13 cellular contexts compared by ENCODE assay signal in genomic region chr17:876272-876671, GRCh38.
DNase-seq lines count a peak whose midpoint lies in the region; ATAC-seq and TF ChIP-seq lines count a peak whose summit lies in the region.
"Had no signal": no experiment of that assay in that cellular context is flagged by ENCODE, and none has a peak within 500 bp of the region (broad histone marks: within the 10 kb centered on the region; RNA-seq: fewer than 3 reads in every experiment).

No MANE protein-coding gene starts in this region.

- no TSS peak for BruUV-seq in Calu3 (replicated peaks; lab: Mats Ljungman, UMichigan)

- peak; percentile 66 for DNase-seq in activated CD4-positive, alpha-beta T cell treated with anti-CD3 and anti-CD28 coated beads, Interleukin-2, amount 10 ng/mL, durations not matched to agents 7 days and 5 days
- no peak for DNase-seq in activated CD4-positive, alpha-beta T cell treated with anti-CD3 and anti-CD28 coated beads for 1 hour
- peak; percentile 70 for DNase-seq in KBM-7
- DNase-seq in UCSD-AML1 (lab: John Stamatoyannopoulos, UW; ENCODE audit: unreplicated experiment), result peak; percentile 32
- DNase-seq in naive thymus-derived CD8-positive, alpha-beta T cell, result peak in 9 of 10 donors; percentile 10 to 82 (median 69)
- DNase-seq in putamen (ENCODE audit: low spot score), result no peak
- no peak for DNase-seq in Calu3
- DNase-seq: amniotic stem cell, DMS79, NCI-H2171 had no signal

- in situ Hi-C loops in KBM-7 (cut with MboI; ENCODE audit: low pct_unique_long_range_greater_than_20kb, low sequenced_read_pairs), result no loop called here

- H3K9me3 Mint-ChIP-seq in activated CD4-positive, alpha-beta T cell treated with anti-CD3 and anti-CD28 coated beads, Interleukin-2, amount 10 ng/mL, durations not matched to agents 7 days and 5 days, result peaks cover 3% of the 10 kb centered on the region
- peaks cover 0 to 11% (median 4%) of the 10 kb centered on the region in 9 donors for H3K9me3 Mint-ChIP-seq in naive thymus-derived CD8-positive, alpha-beta T cell
- peaks cover 5% of the 10 kb centered on the region for H3K9me3 Mint-ChIP-seq in Calu3 (ENCODE audit: low read depth, unreplicated experiment)
- H3K9me3 Mint-ChIP-seq: dendritic cell treated with granulocyte-macrophage colony-stimulating factor and Interleukin-4, amounts not matched to agents 40 ng/mL and 50 ng/mL, for 4 days had no signal

- TF ChIP-seq CTCF in Calu3 (IDR thresholded peaks at IDR 0.05; ENCODE audit: unreplicated experiment), result no peak

- H3K36me3 Mint-ChIP-seq in activated CD4-positive, alpha-beta T cell treated with anti-CD3 and anti-CD28 coated beads, Interleukin-2, amount 10 ng/mL, durations not matched to agents 7 days and 5 days (ENCODE audit: low read depth), result no peaks in the 10 kb centered on the region
- H3K36me3 Mint-ChIP-seq in naive thymus-derived CD8-positive, alpha-beta T cell, result no peaks in the 10 kb centered on the region
- no peaks in the 10 kb centered on the region for H3K36me3 Mint-ChIP-seq in Calu3 (ENCODE audit: insufficient read depth, unreplicated experiment)

- ATAC-seq in naive thymus-derived CD8-positive, alpha-beta T cell, result peak; percentile 90 to 98
- no peak for ATAC-seq in GM21360 (IDR thresholded peaks at IDR 0.05; ENCODE audit: unreplicated experiment)
- ATAC-seq: A549 had no signal

- H3K4me3 Mint-ChIP-seq in activated CD4-positive, alpha-beta T cell treated with anti-CD3 and anti-CD28 coated beads, Interleukin-2, amount 10 ng/mL, durations not matched to agents 7 days and 5 days, result no peak overlapping the region
- H3K4me3 Mint-ChIP-seq in naive thymus-derived CD8-positive, alpha-beta T cell, result peak overlapping the region in 8 of 10 donors; percentile 12 to 70 (median 50)
- H3K4me3 Mint-ChIP-seq in Calu3 (ENCODE audit: low read depth, unreplicated experiment), result no peak overlapping the region
- H3K4me3 Mint-ChIP-seq: dendritic cell treated with granulocyte-macrophage colony-stimulating factor and Interleukin-4, amounts not matched to agents 40 ng/mL and 50 ng/mL, for 4 days had no signal

- intact Hi-C loops in Calu3 (cut with micrococcal nuclease; ENCODE audit: unreplicated experiment), result loop anchor here (10.0 kb wide), 1 partner anchor 109 kb away; no protein-coding TSS in a partner anchor

- H3K27ac Mint-ChIP-seq in activated CD4-positive, alpha-beta T cell treated with anti-CD3 and anti-CD28 coated beads, Interleukin-2, amount 10 ng/mL, durations not matched to agents 7 days and 5 days, result peak overlapping the region; percentile 14
- peak overlapping the region in 5 of 10 donors; percentile 34 to 72 (median 49) for H3K27ac Mint-ChIP-seq in naive thymus-derived CD8-positive, alpha-beta T cell
- no peak overlapping the region for H3K27ac Mint-ChIP-seq in Calu3 (ENCODE audit: unreplicated experiment)
- H3K27ac Mint-ChIP-seq: dendritic cell treated with granulocyte-macrophage colony-stimulating factor and Interleukin-4, amounts not matched to agents 40 ng/mL and 50 ng/mL, for 4 days had no signal

- H3K4me1 Mint-ChIP-seq in activated CD4-positive, alpha-beta T cell treated with anti-CD3 and anti-CD28 coated beads, Interleukin-2, amount 10 ng/mL, durations not matched to agents 7 days and 5 days, result peaks cover 20% of the 10 kb centered on the region
- peaks cover 15 to 27% (median 20%) of the 10 kb centered on the region in 4 donors for H3K4me1 Mint-ChIP-seq in naive thymus-derived CD8-positive, alpha-beta T cell
- H3K4me1 Mint-ChIP-seq in Calu3 (ENCODE audit: low read depth, unreplicated experiment), result no peaks in the 10 kb centered on the region

- peaks cover 10% of the 10 kb centered on the region for H3K27me3 Mint-ChIP-seq in activated CD4-positive, alpha-beta T cell treated with anti-CD3 and anti-CD28 coated beads, Interleukin-2, amount 10 ng/mL, durations not matched to agents 7 days and 5 days
- H3K27me3 Mint-ChIP-seq in naive thymus-derived CD8-positive, alpha-beta T cell, result peaks cover 12 to 27% (median 18%) of the 10 kb centered on the region in 5 donors
- peaks cover 14% of the 10 kb centered on the region for H3K27me3 Mint-ChIP-seq in Calu3 (ENCODE audit: unreplicated experiment)

- CTCF ChIA-PET in activated CD4-positive, alpha-beta T cell treated with anti-CD3 and anti-CD28 coated beads, Interleukin-2, amount 10 ng/mL, durations not matched to agents 7 days and 5 days (lab: Charles Lee), result interaction anchor here (0.7 to 1.3 kb wide), 4 partner anchors 14 to 33 kb away, joined by 3 to 4 read pairs (median 4); no protein-coding TSS in a partner anchor
- CTCF ChIA-PET in Calu3 (lab: Charles Lee), result interaction anchor here (0.7 kb wide), 1 partner anchor 9 kb away, joined by 3 read pairs; no protein-coding TSS in a partner anchor

- POLR2A ChIA-PET in activated CD4-positive, alpha-beta T cell treated with anti-CD3 and anti-CD28 coated beads, Interleukin-2, amount 10 ng/mL, durations not matched to agents 7 days and 5 days (lab: Charles Lee), result no interaction called here
- POLR2A ChIA-PET in naive thymus-derived CD8-positive, alpha-beta T cell (lab: Charles Lee), result no interaction called here

Comparison
In these comparisons a context has a peak if more than half of its experiments do, and no peak if none do; other contexts are left out.
1. DNase-seq: peak in activated CD4-positive, alpha-beta T cell treated with anti-CD3 and anti-CD28 coated beads, Interleukin-2, amount 10 ng/mL, durations not matched to agents 7 days and 5 days (single experiment), KBM-7 (single experiment), UCSD-AML1 (single experiment) and naive thymus-derived CD8-positive, alpha-beta T cell (9 of 10); none in activated CD4-positive, alpha-beta T cell treated with anti-CD3 and anti-CD28 coated beads for 1 hour (single experiment), putamen (single experiment) and Calu3 (single experiment).
2. H3K4me3 Mint-ChIP-seq: peak in naive thymus-derived CD8-positive, alpha-beta T cell (8 of 10); none in activated CD4-positive, alpha-beta T cell treated with anti-CD3 and anti-CD28 coated beads, Interleukin-2, amount 10 ng/mL, durations not matched to agents 7 days and 5 days (single experiment) and Calu3 (single experiment).